In the genomic region with DNA sequence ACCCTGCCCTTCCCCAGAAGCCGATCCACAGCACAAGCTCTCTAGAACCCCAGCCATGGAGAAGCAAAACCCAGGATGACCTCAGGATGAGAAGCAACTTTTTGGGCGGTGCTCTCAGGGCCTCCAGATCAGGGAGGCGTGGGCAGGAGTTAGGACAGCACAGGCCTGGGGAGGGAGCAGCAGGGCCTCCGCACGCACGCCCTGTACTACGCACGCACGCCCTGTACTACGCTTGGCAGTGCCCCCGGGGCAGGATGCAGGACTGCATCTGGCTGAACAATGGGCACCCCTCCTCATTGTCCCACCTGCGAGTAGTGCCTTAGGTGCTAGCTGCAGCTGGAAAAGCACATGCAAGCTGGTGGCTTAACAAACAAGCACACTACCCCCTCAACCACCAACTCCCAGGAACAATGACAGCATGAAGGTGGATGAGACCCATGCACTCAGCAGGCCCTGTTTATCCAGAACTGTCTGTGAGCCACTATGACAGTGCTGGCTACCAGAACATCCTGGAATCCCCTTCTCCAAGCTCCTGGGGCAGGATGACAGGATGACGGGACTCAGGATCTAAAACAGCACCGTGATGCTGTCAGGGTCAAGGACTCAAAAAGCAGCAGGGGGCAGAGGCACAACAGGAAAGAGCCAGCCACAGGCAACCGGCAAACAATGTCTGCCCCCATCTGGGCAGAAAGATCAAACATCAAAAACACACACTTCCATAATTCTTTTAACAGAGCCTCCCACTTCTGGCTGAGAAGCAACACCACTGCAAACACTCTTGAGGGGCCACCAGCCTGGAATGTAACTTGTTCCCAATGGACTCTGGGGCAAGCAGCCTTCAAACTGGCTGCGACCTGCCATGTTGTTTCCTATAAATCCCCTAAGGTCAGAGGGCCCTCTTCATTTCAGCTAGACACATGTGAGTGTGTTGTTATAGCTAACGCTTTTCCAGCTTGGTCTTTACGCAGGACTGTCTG, we compare ENCODE assay signal across 1 cellular context.
TF ChIP-seq lines count a peak whose summit lies in the region.

No MANE protein-coding gene starts in this region.

TF ChIP-seq in HepG2, 621 proteins besides CTCF, POLR2A, EP300 and RAD21 (continued from another document):
- TF ChIP-seq, protein P1, sequence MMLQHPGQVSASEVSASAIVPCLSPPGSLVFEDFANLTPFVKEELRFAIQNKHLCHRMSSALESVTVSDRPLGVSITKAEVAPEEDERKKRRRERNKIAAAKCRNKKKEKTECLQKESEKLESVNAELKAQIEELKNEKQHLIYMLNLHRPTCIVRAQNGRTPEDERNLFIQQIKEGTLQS (CRISPR knock-in tag; IDR thresholded peaks at IDR 0.05): no peak
- no peak for TF ChIP-seq NFIB (CRISPR knock-in tag; IDR thresholded peaks at IDR 0.05; ENCODE audit: borderline replicate concordance)
- TF ChIP-seq POLR2AphosphoS2 (IDR thresholded peaks at IDR 0.05; ENCODE audit: low read depth, low read length): no peak
- TF ChIP-seq MEIS1 (CRISPR knock-in tag; IDR thresholded peaks at IDR 0.05; ENCODE audit: borderline replicate concordance): no peak
- TF ChIP-seq RBAK (CRISPR knock-in tag; IDR thresholded peaks at IDR 0.05): no peak
- TF ChIP-seq SCMH1 (CRISPR knock-in tag; IDR thresholded peaks at IDR 0.05; ENCODE audit: borderline replicate concordance): no peak
- TF ChIP-seq HMGA1 (CRISPR knock-in tag; conservative IDR thresholded peaks at IDR 0.05): no peak
- TF ChIP-seq, protein P2, sequence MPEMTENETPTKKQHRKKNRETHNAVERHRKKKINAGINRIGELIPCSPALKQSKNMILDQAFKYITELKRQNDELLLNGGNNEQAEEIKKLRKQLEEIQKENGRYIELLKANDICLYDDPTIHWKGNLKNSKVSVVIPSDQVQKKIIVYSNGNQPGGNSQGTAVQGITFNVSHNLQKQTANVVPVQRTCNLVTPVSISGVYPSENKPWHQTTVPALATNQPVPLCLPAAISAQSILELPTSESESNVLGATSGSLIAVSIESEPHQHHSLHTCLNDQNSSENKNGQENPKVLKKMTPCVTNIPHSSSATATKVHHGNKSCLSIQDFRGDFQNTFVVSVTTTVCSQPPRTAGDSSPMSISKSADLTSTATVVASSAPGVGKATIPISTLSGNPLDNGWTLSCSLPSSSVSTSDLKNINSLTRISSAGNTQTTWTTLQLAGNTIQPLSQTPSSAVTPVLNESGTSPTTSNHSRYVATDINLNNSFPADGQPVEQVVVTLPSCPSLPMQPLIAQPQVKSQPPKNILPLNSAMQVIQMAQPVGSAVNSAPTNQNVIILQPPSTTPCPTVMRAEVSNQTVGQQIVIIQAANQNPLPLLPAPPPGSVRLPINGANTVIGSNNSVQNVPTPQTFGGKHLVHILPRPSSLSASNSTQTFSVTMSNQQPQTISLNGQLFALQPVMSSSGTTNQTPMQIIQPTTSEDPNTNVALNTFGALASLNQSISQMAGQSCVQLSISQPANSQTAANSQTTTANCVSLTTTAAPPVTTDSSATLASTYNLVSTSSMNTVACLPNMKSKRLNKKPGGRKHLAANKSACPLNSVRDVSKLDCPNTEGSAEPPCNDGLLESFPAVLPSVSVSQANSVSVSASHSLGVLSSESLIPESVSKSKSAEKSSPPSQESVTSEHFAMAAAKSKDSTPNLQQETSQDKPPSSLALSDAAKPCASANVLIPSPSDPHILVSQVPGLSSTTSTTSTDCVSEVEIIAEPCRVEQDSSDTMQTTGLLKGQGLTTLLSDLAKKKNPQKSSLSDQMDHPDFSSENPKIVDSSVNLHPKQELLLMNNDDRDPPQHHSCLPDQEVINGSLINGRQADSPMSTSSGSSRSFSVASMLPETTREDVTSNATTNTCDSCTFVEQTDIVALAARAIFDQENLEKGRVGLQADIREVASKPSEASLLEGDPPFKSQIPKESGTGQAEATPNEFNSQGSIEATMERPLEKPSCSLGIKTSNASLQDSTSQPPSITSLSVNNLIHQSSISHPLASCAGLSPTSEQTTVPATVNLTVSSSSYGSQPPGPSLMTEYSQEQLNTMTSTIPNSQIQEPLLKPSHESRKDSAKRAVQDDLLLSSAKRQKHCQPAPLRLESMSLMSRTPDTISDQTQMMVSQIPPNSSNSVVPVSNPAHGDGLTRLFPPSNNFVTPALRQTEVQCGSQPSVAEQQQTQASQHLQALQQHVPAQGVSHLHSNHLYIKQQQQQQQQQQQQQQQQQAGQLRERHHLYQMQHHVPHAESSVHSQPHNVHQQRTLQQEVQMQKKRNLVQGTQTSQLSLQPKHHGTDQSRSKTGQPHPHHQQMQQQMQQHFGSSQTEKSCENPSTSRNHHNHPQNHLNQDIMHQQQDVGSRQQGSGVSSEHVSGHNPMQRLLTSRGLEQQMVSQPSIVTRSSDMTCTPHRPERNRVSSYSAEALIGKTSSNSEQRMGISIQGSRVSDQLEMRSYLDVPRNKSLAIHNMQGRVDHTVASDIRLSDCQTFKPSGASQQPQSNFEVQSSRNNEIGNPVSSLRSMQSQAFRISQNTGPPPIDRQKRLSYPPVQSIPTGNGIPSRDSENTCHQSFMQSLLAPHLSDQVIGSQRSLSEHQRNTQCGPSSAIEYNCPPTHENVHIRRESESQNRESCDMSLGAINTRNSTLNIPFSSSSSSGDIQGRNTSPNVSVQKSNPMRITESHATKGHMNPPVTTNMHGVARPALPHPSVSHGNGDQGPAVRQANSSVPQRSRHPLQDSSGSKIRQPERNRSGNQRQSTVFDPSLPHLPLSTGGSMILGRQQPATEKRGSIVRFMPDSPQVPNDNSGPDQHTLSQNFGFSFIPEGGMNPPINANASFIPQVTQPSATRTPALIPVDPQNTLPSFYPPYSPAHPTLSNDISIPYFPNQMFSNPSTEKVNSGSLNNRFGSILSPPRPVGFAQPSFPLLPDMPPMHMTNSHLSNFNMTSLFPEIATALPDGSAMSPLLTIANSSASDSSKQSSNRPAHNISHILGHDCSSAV (CRISPR knock-in tag; IDR thresholded peaks at IDR 0.05; ENCODE audit: borderline replicate concordance): no peak
- TF ChIP-seq MLLT10 (CRISPR knock-in tag; IDR thresholded peaks at IDR 0.05): no peak
- TF ChIP-seq ZNF253 (CRISPR knock-in tag; IDR thresholded peaks at IDR 0.05; ENCODE audit: borderline replicate concordance): no peak
- TF ChIP-seq ZNF484 (CRISPR knock-in tag; IDR thresholded peaks at IDR 0.05; ENCODE audit: borderline replicate concordance, low read depth): no peak
- 0 out of 2 replicates have a peak, but pooled peaks have one; percentile 20 for TF ChIP-seq RCOR2 (CRISPR knock-in tag; IDR thresholded peaks at IDR 0.05)
- TF ChIP-seq JDP2 (CRISPR knock-in tag; IDR thresholded peaks at IDR 0.05; ENCODE audit: borderline replicate concordance): no peak
- no peak for TF ChIP-seq ZNF282 (IDR thresholded peaks at IDR 0.05; ENCODE audit: partially characterized antibody)
- TF ChIP-seq RXRA (CRISPR knock-in tag; IDR thresholded peaks at IDR 0.05): no peak
- TF ChIP-seq ZNF891 (CRISPR knock-in tag; IDR thresholded peaks at IDR 0.05): 0 out of 2 replicates have a peak, but pooled peaks have one; percentile 39
- TF ChIP-seq, protein P3, sequence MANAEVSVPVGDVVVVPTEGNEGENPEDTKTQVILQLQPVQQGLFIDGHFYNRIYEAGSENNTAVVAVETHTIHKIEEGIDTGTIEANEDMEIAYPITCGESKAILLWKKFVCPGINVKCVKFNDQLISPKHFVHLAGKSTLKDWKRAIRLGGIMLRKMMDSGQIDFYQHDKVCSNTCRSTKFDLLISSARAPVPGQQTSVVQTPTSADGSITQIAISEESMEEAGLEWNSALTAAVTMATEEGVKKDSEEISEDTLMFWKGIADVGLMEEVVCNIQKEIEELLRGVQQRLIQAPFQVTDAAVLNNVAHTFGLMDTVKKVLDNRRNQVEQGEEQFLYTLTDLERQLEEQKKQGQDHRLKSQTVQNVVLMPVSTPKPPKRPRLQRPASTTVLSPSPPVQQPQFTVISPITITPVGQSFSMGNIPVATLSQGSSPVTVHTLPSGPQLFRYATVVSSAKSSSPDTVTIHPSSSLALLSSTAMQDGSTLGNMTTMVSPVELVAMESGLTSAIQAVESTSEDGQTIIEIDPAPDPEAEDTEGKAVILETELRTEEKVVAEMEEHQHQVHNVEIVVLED (CRISPR knock-in tag; IDR thresholded peaks at IDR 0.05; ENCODE audit: borderline replicate concordance): no peak
- no peak for TF ChIP-seq FOSL1 (CRISPR knock-in tag; IDR thresholded peaks at IDR 0.05; ENCODE audit: borderline replicate concordance)
